16 cellular contexts compared by ENCODE assay signal in genomic region chr20:63884506-63885263, GRCh38. TPM values are rescaled to one million over a fixed set of nuclear protein-coding genes. Genes with fewer than 3 reads are reported as not detected.
DNase-seq lines count a peak whose midpoint lies in the region; ATAC-seq and TF ChIP-seq lines count a peak whose summit lies in the region.
"Had no signal": no experiment of that assay in that cellular context is flagged by ENCODE, and none has a peak within 500 bp of the region (broad histone marks: within the 10 kb centered on the region; RNA-seq: fewer than 3 reads in every experiment).

No MANE protein-coding gene starts in this region.

- intact Hi-C loops in sciatic nerve (cut with DNase I), result no loop called here

- TF ChIP-seq CTCF in LNCaP clone FGC (IDR thresholded peaks at IDR 0.05; ENCODE audit: control insufficient read depth, extremely low read depth, insufficient read depth), result no peak

- H3K27me3 Mint-ChIP-seq in effector memory CD8-positive, alpha-beta T cell, result no peaks in the 10 kb centered on the region
- H3K27me3 Mint-ChIP-seq: CD4-positive, CD25-positive, alpha-beta regulatory T cell; naive B cell had no signal

- peak overlapping the region in 1 of 2 donors; percentile 72 for H3K27ac Mint-ChIP-seq in effector memory CD8-positive, alpha-beta T cell
- H3K27ac Mint-ChIP-seq: CD4-positive, CD25-positive, alpha-beta regulatory T cell had no signal

- H3K9me3 Mint-ChIP-seq in effector memory CD8-positive, alpha-beta T cell, result no peaks in the 10 kb centered on the region
- H3K9me3 Mint-ChIP-seq: CD4-positive, CD25-positive, alpha-beta regulatory T cell; HFFc6; naive B cell had no signal

- ATAC-seq in effector memory CD8-positive, alpha-beta T cell (replicated peaks), result peak; percentile 39
- peak; percentile 18 for ATAC-seq in sciatic nerve

- H3K4me3 Mint-ChIP-seq in effector memory CD8-positive, alpha-beta T cell, result no peak overlapping the region
- H3K4me3 Mint-ChIP-seq: HFFc6 had no signal

- no peak overlapping the region for H3K4me3 ChIP-seq in LNCaP clone FGC (ENCODE audit: low read depth, low read length)
- H3K4me3 ChIP-seq: ascending aorta had no signal

- DNase-seq in LNCaP clone FGC (ENCODE audit: low read depth) (peak; percentile 88), sciatic nerve (ENCODE audit: low spot score) (no peak), T1000 (lab: John Stamatoyannopoulos, UW) (no peak)
- DNase-seq in effector memory CD8-positive, alpha-beta T cell, result no peak
- no peak for DNase-seq in stimulated activated CD4-positive, alpha-beta T cell treated with anti-CD3 and anti-CD28 coated beads, Interleukin-4, amount 100 ng/mL, for 24 hours
- DNase-seq: activated CD4-positive, CD25-positive, alpha-beta regulatory T cell; CD4-positive, CD25-positive, alpha-beta regulatory T cell; effector CD8-positive, alpha-beta T cell; HFFc6; islet precursor cell; naive B cell; NCI-H1092; SW 1271 had no signal

- peaks cover 37% of the 10 kb centered on the region for H3K36me3 Mint-ChIP-seq in effector memory CD8-positive, alpha-beta T cell (ENCODE audit: insufficient read depth)
- H3K36me3 Mint-ChIP-seq: naive B cell had no signal

- H3K4me1 Mint-ChIP-seq in effector memory CD8-positive, alpha-beta T cell (ENCODE audit: low read depth in 2 of 2), result peaks cover 4 to 6% of the 10 kb centered on the region in 2 donors
- H3K4me1 Mint-ChIP-seq: naive B cell had no signal

RNA-seq across cellular contexts. Expression of gene DNAJC5, which starts 10.2 kb away (rescaled TPM):
- 30.1 TPM for total RNA-seq in sciatic nerve

RNA-seq across cellular contexts. Expression of gene TPD52L2, which starts 19.6 kb away (rescaled TPM):
- total RNA-seq in sciatic nerve, result 69.1 TPM

RNA-seq across cellular contexts. Expression of gene ABHD16B, which starts 23.4 kb away (rescaled TPM):
- total RNA-seq in sciatic nerve, result not detected
- total RNA-seq: ascending aorta; CD4-positive, CD25-positive, alpha-beta regulatory T cell; frontal cortex; HFFc6; temporal lobe had no signal

RNA-seq across cellular contexts. Expression of gene ZBTB46, which starts 53.6 kb away (rescaled TPM):
- total RNA-seq in sciatic nerve, result 30.2 TPM
